ENCODE assay signal across 2 cellular contexts in the genomic region with DNA sequence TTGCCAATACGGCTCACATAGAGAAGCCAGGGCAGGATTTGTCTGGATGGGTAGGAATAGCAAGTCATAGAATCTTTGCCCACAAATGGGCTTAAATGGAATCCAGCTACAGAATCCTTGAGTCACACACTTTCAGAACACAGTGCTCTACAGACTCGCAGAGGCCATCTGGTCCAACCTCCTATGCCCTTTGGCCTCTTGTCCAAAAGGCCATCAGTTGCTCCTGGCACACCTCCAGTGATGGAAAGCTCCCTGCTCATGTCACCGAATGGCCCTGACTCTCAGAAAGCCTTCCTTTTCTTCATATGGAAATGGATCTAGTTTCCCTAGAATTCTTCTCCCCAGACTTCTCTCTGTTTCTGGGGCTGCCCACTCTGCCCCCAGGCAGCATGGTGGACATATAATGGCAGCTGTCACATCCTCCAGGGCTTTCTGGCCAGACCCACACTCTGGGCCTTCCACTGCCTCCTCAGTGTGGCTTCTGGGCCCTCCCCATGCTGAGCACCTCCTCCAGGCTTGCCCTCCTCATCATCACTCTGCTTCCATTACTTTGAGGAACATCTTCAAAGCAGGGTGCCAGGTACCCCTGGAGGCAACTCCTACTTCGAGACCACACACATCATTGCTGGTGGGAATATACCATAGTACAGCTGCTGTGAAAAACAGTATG.
TF ChIP-seq lines count a peak whose summit lies in the region.

No MANE protein-coding gene starts in this region.

TF ChIP-seq in H1, 55 proteins besides CTCF, POLR2A, EP300 and RAD21:
- no peak for TF ChIP-seq SUZ12 (IDR thresholded peaks at IDR 0.05; ENCODE audit: low read length)
- no peak for TF ChIP-seq MAFK (IDR thresholded peaks at IDR 0.05; ENCODE audit: low read depth, low read length)
- TF ChIP-seq SAP30 (IDR thresholded peaks at IDR 0.05; ENCODE audit: insufficient read depth, insufficient replicate concordance, low read length), result no peak
- no peak for TF ChIP-seq CHD1 (IDR thresholded peaks at IDR 0.05; ENCODE audit: low read depth, low read length)
- no peak for TF ChIP-seq GABPA (IDR thresholded peaks at IDR 0.05; ENCODE audit: borderline replicate concordance, insufficient read depth, low read length)
- no peak for TF ChIP-seq FOSL1 (IDR thresholded peaks at IDR 0.05; ENCODE audit: insufficient read depth, low read depth, low read length)
- TF ChIP-seq CREB1 (IDR thresholded peaks at IDR 0.05), result no peak

TF ChIP-seq in GM23338, 12 proteins besides CTCF, POLR2A, EP300 and RAD21:
- TF ChIP-seq ZNF331 (CRISPR knock-in tag; IDR thresholded peaks at IDR 0.05; ENCODE audit: low read depth) (no peak), REST (IDR thresholded peaks at IDR 0.05; ENCODE audit: unreplicated experiment) (no peak), JUNB (IDR thresholded peaks at IDR 0.05; ENCODE audit: unreplicated experiment) (no peak), EZH2 (IDR thresholded peaks at IDR 0.05; ENCODE audit: low read depth, unreplicated experiment) (no peak), CREB1 (CRISPR knock-in tag; IDR thresholded peaks at IDR 0.05; ENCODE audit: low read depth) (no peak), ETS1 (IDR thresholded peaks at IDR 0.05) (no peak)
TF ChIP-seq in GM23338: peak in this region for 0.
